11 cellular contexts compared by ENCODE assay signal in genomic region chr19:19606021-19606420, GRCh38. TPM values are rescaled to one million over a fixed set of nuclear protein-coding genes. Genes with fewer than 3 reads are reported as not detected.
DNase-seq lines count a peak whose midpoint lies in the region; ATAC-seq and TF ChIP-seq lines count a peak whose summit lies in the region.
"Had no signal": no experiment of that assay in that cellular context is flagged by ENCODE, and none has a peak within 500 bp of the region (broad histone marks: within the 10 kb centered on the region; RNA-seq: fewer than 3 reads in every experiment).

No MANE protein-coding gene starts in this region.

- peak overlapping the region; percentile 73 for H3K27ac ChIP-seq in effector memory CD4-positive, alpha-beta T cell (ENCODE audit: insufficient read depth, low read length, poor library complexity, severe bottlenecking)
- H3K27ac ChIP-seq in stomach, result peak overlapping the region in 4 of 5 donors; percentile 34 to 67 (median 56)
- H3K27ac ChIP-seq: brain microvascular endothelial cell had no signal

- no peaks in the 10 kb centered on the region for H3K27me3 ChIP-seq in effector memory CD4-positive, alpha-beta T cell (replicated peaks; ENCODE audit: control insufficient read depth, insufficient read depth, low read length, poor library complexity, severe bottlenecking)
- no peaks in the 10 kb centered on the region for H3K27me3 ChIP-seq in stomach
- H3K27me3 ChIP-seq: brain microvascular endothelial cell had no signal

- DNase-seq in activated gamma-delta T cell treated with Interleukin-2 at 50 U/mL for 16 hours (peak; percentile 37), activated gamma-delta T cell (lab: John Stamatoyannopoulos, UW) (no peak), T-helper 9 cell (peak; percentile 45), stomach (peak; percentile 55), NCI-H1105 (lab: John Stamatoyannopoulos, UW) (no peak)
- DNase-seq in effector memory CD4-positive, alpha-beta T cell, result peak; percentile 54 to 64 (median 59)
- DNase-seq: brain microvascular endothelial cell; SHP77 treated with DMSO at 0.1 percent for 48 hours; stimulated activated CD4-positive, alpha-beta T cell treated with anti-CD3 and anti-CD28 coated beads, Interleukin-12 subunit alpha, Interleukin-12 subunit beta, amount 100 ng/mL, for 4 hours had no signal

- H3K4me1 ChIP-seq in effector memory CD4-positive, alpha-beta T cell (ENCODE audit: control insufficient read depth, insufficient read depth, low read length, poor library complexity, severe bottlenecking), result peaks cover 45% of the 10 kb centered on the region
- H3K4me1 ChIP-seq in stomach, result peaks cover 0 to 13% (median 9%) of the 10 kb centered on the region in 4 donors

- no peaks in the 10 kb centered on the region for H3K36me3 ChIP-seq in effector memory CD4-positive, alpha-beta T cell (ENCODE audit: control insufficient read depth, insufficient read depth, low read length)
- no peaks in the 10 kb centered on the region for H3K36me3 ChIP-seq in stomach
- H3K36me3 ChIP-seq: brain microvascular endothelial cell had no signal

- 25 to 56% (median 54%) methylated on average over 1 of the region's 1 CpG for WGBS in stomach, 5 donors

- TF ChIP-seq POLR2A in stomach (IDR thresholded peaks at IDR 0.05), result no peak

- no peak overlapping the region for H3K4me3 ChIP-seq in effector memory CD4-positive, alpha-beta T cell (ENCODE audit: insufficient read depth, low read depth, low read length, poor library complexity, severe bottlenecking)
- no peak overlapping the region for H3K4me3 ChIP-seq in stomach

- intact Hi-C loops in stomach (cut with DNase I; ENCODE audit: low total_unique reads), result no loop called here

- ATAC-seq in HG03432 (IDR thresholded peaks at IDR 0.05; ENCODE audit: unreplicated experiment), result no peak
- no peak for ATAC-seq in HG02970 (IDR thresholded peaks at IDR 0.05; ENCODE audit: low FRiP score, unreplicated experiment)

- no peak for TF ChIP-seq CTCF in stomach (IDR thresholded peaks at IDR 0.05)

- H3K9me3 ChIP-seq in effector memory CD4-positive, alpha-beta T cell (ENCODE audit: control insufficient read depth, low read length), result no peaks in the 10 kb centered on the region
- no peaks in the 10 kb centered on the region for H3K9me3 ChIP-seq in stomach

- TF ChIP-seq EP300 in stomach (IDR thresholded peaks at IDR 0.05), result no peak

RNA-seq across cellular contexts. Expression of gene PBX4, which starts 12.5 kb away (rescaled TPM):
- total RNA-seq in stomach, result 10 to 100 TPM in 2 of 5 donors, 1 to 10 TPM in 2, not detected in 1; 2.0 to 60.7 (median 17.5) TPM
- polyA plus RNA-seq in stomach, result 1 to 10 TPM; 2.9 to 4.9 (median 2.9) TPM

RNA-seq across cellular contexts. Expression of gene LPAR2, which starts 22.0 kb away (rescaled TPM):
- total RNA-seq in stomach, result 100 to 1,000 TPM in 1 of 5 donors, 10 to 100 TPM in 2, 1 to 10 TPM in 2; 4.1 to 156 (median 25.9) TPM
- polyA plus RNA-seq in stomach, result 10 to 100 TPM; 14.4 to 23.0 (median 15.0) TPM

RNA-seq across cellular contexts. Expression of gene GMIP, which starts 37.4 kb away (rescaled TPM):
- total RNA-seq in stomach, result 10 to 100 TPM in 4 of 5 donors, 1 to 10 TPM in 1; 5.3 to 96.2 (median 35.0) TPM
- polyA plus RNA-seq in stomach, result 10 to 100 TPM in 2 of 3 donors, 1 to 10 TPM in 1; 5.2 to 11.9 (median 10.3) TPM

RNA-seq across cellular contexts. Expression of gene ATP13A1, which starts 57.5 kb away (rescaled TPM):
- total RNA-seq in stomach, result 100 to 1,000 TPM in 3 of 5 donors, 10 to 100 TPM in 2; 30.1 to 451 (median 204) TPM
- 10 to 100 TPM; 17.3 to 35.4 (median 25.1) TPM for polyA plus RNA-seq in stomach

Comparison
In these comparisons a context has a peak if more than half of its experiments do, and no peak if none do; other contexts are left out.
1. DNase-seq: peak in activated gamma-delta T cell treated with Interleukin-2 at 50 U/mL for 16 hours (single experiment), T-helper 9 cell (single experiment), effector memory CD4-positive, alpha-beta T cell (3 of 3) and stomach (single experiment); none in activated gamma-delta T cell (single experiment) and NCI-H1105 (single experiment).